In genomic region chr2:182077451-182078142, GRCh38 we compare ENCODE assay signal across 8 cellular contexts.
A peak's percentile ranks its signal among the peaks of the same experiment; 100 is the strongest.
DNase-seq lines count a peak whose midpoint lies in the region; ATAC-seq and TF ChIP-seq lines count a peak whose summit lies in the region.

No MANE protein-coding gene starts in this region.

- no peaks in the 10 kb centered on the region for H3K27me3 ChIP-seq in CD4-positive, CD25-positive, alpha-beta regulatory T cell (ENCODE audit: control insufficient read depth, insufficient read depth, low read length)
- no peaks in the 10 kb centered on the region for H3K27me3 ChIP-seq in right atrium auricular region

- POLR2A ChIA-PET in activated CD8-positive, alpha-beta T cell treated with anti-CD3 and anti-CD28 coated beads for 36 hours (lab: Charles Lee), result no interaction called here

- no peak overlapping the region for H3K27ac Mint-ChIP-seq in CD4-positive, CD25-positive, alpha-beta regulatory T cell
- H3K27ac Mint-ChIP-seq in activated CD8-positive, alpha-beta T cell treated with anti-CD3 and anti-CD28 coated beads for 36 hours, result no peak overlapping the region

- TF ChIP-seq CTCF in activated CD8-positive, alpha-beta T cell treated with anti-CD3 and anti-CD28 coated beads for 36 hours (IDR thresholded peaks at IDR 0.05), result peak; percentile 47
- TF ChIP-seq CTCF in right atrium auricular region (IDR thresholded peaks at IDR 0.05), result peak; percentile 42 to 81

- peaks cover 0 to 1% (median 0%) of the 10 kb centered on the region in 4 donors for H3K4me1 Mint-ChIP-seq in CD4-positive, CD25-positive, alpha-beta regulatory T cell
- H3K4me1 Mint-ChIP-seq in activated CD8-positive, alpha-beta T cell treated with anti-CD3 and anti-CD28 coated beads for 36 hours (ENCODE audit: low read depth), result no peaks in the 10 kb centered on the region

- ATAC-seq in CD4-positive, CD25-positive, alpha-beta regulatory T cell (ENCODE audit: low read depth in 2 of 2), result no peak
- ATAC-seq in GM18867 (IDR thresholded peaks at IDR 0.05; ENCODE audit: unreplicated experiment) (peak; percentile 65), HG03442 (IDR thresholded peaks at IDR 0.05; ENCODE audit: unreplicated experiment) (peak; percentile 71)
- ATAC-seq in activated CD8-positive, alpha-beta T cell treated with anti-CD3 and anti-CD28 coated beads for 36 hours, result no peak

- H3K36me3 Mint-ChIP-seq in CD4-positive, CD25-positive, alpha-beta regulatory T cell, result no peaks in the 10 kb centered on the region
- H3K36me3 Mint-ChIP-seq in activated CD8-positive, alpha-beta T cell treated with anti-CD3 and anti-CD28 coated beads for 36 hours (ENCODE audit: low read depth), result no peaks in the 10 kb centered on the region

- no peaks in the 10 kb centered on the region for H3K27me3 Mint-ChIP-seq in CD4-positive, CD25-positive, alpha-beta regulatory T cell
- H3K27me3 Mint-ChIP-seq in activated CD8-positive, alpha-beta T cell treated with anti-CD3 and anti-CD28 coated beads for 36 hours, result peaks cover 5% of the 10 kb centered on the region

- H3K4me1 ChIP-seq in CD4-positive, CD25-positive, alpha-beta regulatory T cell (ENCODE audit: control insufficient read depth, insufficient read depth, low read length, poor library complexity, severe bottlenecking), result no peaks in the 10 kb centered on the region
- H3K4me1 ChIP-seq in right atrium auricular region, result peaks cover 0 to 6% of the 10 kb centered on the region in 2 donors

- H3K4me3 ChIP-seq in CD4-positive, CD25-positive, alpha-beta regulatory T cell (ENCODE audit: low read depth, low read length), result no peak overlapping the region
- no peak overlapping the region for H3K4me3 ChIP-seq in right atrium auricular region
- no peak overlapping the region for H3K4me3 ChIP-seq in skeletal muscle cell (ENCODE audit: low read depth, low read length)

- no peak overlapping the region for H3K27ac ChIP-seq in CD4-positive, CD25-positive, alpha-beta regulatory T cell (ENCODE audit: insufficient read depth, low read length, poor library complexity, severe bottlenecking)
- H3K27ac ChIP-seq in right atrium auricular region, result no peak overlapping the region

- CTCF ChIA-PET in activated CD8-positive, alpha-beta T cell treated with anti-CD3 and anti-CD28 coated beads for 36 hours (lab: Charles Lee), result interaction anchor here (0.7 to 2.4 kb wide), 9 partner anchors 11 to 362 kb away, joined by 3 to 21 read pairs (median 5); no protein-coding TSS in a partner anchor

- intact Hi-C loops in activated CD8-positive, alpha-beta T cell treated with anti-CD3 and anti-CD28 coated beads for 36 hours (cut with micrococcal nuclease), result loop anchor here (5.0 kb wide), 1 partner anchor 335 kb away; no protein-coding TSS in a partner anchor

- no peaks in the 10 kb centered on the region for H3K9me3 ChIP-seq in CD4-positive, CD25-positive, alpha-beta regulatory T cell (ENCODE audit: control insufficient read depth in 2 of 2, low read length in 2 of 2)
- H3K9me3 ChIP-seq in right atrium auricular region, result no peaks in the 10 kb centered on the region

- DNase-seq in CD4-positive, CD25-positive, alpha-beta regulatory T cell, result peak in 2 of 3 donors; percentile 2 to 54
- DNase-seq in NCI-H226 (peak; percentile 61), right atrium auricular region (ENCODE audit: low spot score) (no peak), skeletal muscle cell (ENCODE audit: low read depth) (peak; percentile 73), GOT3 (lab: John Stamatoyannopoulos, UW) (no peak)
- peak; percentile 31 for DNase-seq in activated CD8-positive, alpha-beta T cell treated with anti-CD3 and anti-CD28 coated beads for 36 hours

- H3K36me3 ChIP-seq in CD4-positive, CD25-positive, alpha-beta regulatory T cell (ENCODE audit: control insufficient read depth, insufficient read depth, low read length), result no peaks in the 10 kb centered on the region
- H3K36me3 ChIP-seq in right atrium auricular region, result no peaks in the 10 kb centered on the region

- peaks cover 0 to 3% (median 0%) of the 10 kb centered on the region in 7 donors for H3K9me3 Mint-ChIP-seq in CD4-positive, CD25-positive, alpha-beta regulatory T cell
- H3K9me3 Mint-ChIP-seq in activated CD8-positive, alpha-beta T cell treated with anti-CD3 and anti-CD28 coated beads for 36 hours, result no peaks in the 10 kb centered on the region

- no peak overlapping the region for H3K4me3 Mint-ChIP-seq in CD4-positive, CD25-positive, alpha-beta regulatory T cell
- H3K4me3 Mint-ChIP-seq in activated CD8-positive, alpha-beta T cell treated with anti-CD3 and anti-CD28 coated beads for 36 hours, result no peak overlapping the region

Comparison
In these comparisons a context has a peak if more than half of its experiments do, and no peak if none do; other contexts are left out.
1. ATAC-seq: peak in GM18867 (single experiment) and HG03442 (single experiment); none in CD4-positive, CD25-positive, alpha-beta regulatory T cell (0 of 2) and activated CD8-positive, alpha-beta T cell treated with anti-CD3 and anti-CD28 coated beads for 36 hours (single experiment).
2. DNase-seq: peak in CD4-positive, CD25-positive, alpha-beta regulatory T cell (2 of 3), NCI-H226 (single experiment), activated CD8-positive, alpha-beta T cell treated with anti-CD3 and anti-CD28 coated beads for 36 hours (single experiment) and skeletal muscle cell (single experiment); none in right atrium auricular region (single experiment) and GOT3 (single experiment).